ENCODE assay signal across 2 cellular contexts in genomic region chr3:46899151-46900006, GRCh38.
TF ChIP-seq lines count a peak whose summit lies in the region.

No MANE protein-coding gene starts in this region.

TF ChIP-seq in HepG2, 621 proteins besides CTCF, POLR2A, EP300 and RAD21:
- TF ChIP-seq ZNF34 (CRISPR knock-in tag; IDR thresholded peaks at IDR 0.05; ENCODE audit: borderline replicate concordance) (no peak), CCAR2 (optimal IDR thresholded peaks at IDR 0.05; ENCODE audit: low read depth, low read length) (no peak), GATAD1 (CRISPR knock-in tag; IDR thresholded peaks at IDR 0.05) (no peak), ZMAT3 (CRISPR knock-in tag; conservative IDR thresholded peaks at IDR 0.05) (no peak), MBD4 (IDR thresholded peaks at IDR 0.05; ENCODE audit: borderline replicate concordance, low read length) (no peak), ZNF776 (CRISPR knock-in tag; IDR thresholded peaks at IDR 0.05) (no peak), PHB2 (IDR thresholded peaks at IDR 0.05; ENCODE audit: partially characterized antibody) (no peak), DR1 (CRISPR knock-in tag; IDR thresholded peaks at IDR 0.05) (no peak), ISX (CRISPR knock-in tag; conservative IDR thresholded peaks at IDR 0.05) (no peak), ZNF615 (CRISPR knock-in tag; IDR thresholded peaks at IDR 0.05; ENCODE audit: borderline replicate concordance) (no peak), SMAD1 (CRISPR knock-in tag; IDR thresholded peaks at IDR 0.05; ENCODE audit: borderline replicate concordance, low read depth) (no peak), ZBTB33 (CRISPR knock-in tag; IDR thresholded peaks at IDR 0.05) (no peak), KDM1A (CRISPR knock-in tag; IDR thresholded peaks at IDR 0.05) (no peak), ZNF12 (CRISPR knock-in tag; IDR thresholded peaks at IDR 0.05) (no peak), HNRNPLL (IDR thresholded peaks at IDR 0.05; ENCODE audit: low read depth, low read length, poor library complexity, severe bottlenecking) (no peak), ZFP37 (CRISPR knock-in tag; IDR thresholded peaks at IDR 0.05; ENCODE audit: borderline replicate concordance) (no peak), RFX1 (IDR thresholded peaks at IDR 0.05) (no peak)
- TF ChIP-seq, protein P1, sequence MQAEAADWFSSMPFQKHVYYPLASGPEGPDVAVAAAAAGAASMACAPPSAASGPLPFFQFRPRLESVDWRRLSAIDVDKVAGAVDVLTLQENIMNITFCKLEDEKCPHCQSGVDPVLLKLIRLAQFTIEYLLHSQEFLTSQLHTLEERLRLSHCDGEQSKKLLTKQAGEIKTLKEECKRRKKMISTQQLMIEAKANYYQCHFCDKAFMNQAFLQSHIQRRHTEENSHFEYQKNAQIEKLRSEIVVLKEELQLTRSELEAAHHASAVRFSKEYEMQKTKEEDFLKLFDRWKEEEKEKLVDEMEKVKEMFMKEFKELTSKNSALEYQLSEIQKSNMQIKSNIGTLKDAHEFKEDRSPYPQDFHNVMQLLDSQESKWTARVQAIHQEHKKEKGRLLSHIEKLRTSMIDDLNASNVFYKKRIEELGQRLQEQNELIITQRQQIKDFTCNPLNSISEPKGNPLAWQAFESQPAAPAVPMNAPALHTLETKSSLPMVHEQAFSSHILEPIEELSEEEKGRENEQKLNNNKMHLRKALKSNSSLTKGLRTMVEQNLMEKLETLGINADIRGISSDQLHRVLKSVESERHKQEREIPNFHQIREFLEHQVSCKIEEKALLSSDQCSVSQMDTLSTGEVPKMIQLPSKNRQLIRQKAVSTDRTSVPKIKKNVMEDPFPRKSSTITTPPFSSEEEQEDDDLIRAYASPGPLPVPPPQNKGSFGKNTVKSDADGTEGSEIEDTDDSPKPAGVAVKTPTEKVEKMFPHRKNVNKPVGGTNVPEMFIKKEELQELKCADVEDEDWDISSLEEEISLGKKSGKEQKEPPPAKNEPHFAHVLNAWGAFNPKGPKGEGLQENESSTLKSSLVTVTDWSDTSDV (CRISPR knock-in tag; IDR thresholded peaks at IDR 0.05), result no peak

TF ChIP-seq in H1, 55 proteins besides CTCF, POLR2A, EP300 and RAD21:
- no peak for TF ChIP-seq GTF2F1 (IDR thresholded peaks at IDR 0.05; ENCODE audit: borderline replicate concordance, low read depth, low read length)
- peak; percentile 31 for TF ChIP-seq EZH2 (IDR thresholded peaks at IDR 0.05; ENCODE audit: low read depth, low read length, severe bottlenecking)
